ENCODE assay signal across 8 cellular contexts in the genomic region with DNA sequence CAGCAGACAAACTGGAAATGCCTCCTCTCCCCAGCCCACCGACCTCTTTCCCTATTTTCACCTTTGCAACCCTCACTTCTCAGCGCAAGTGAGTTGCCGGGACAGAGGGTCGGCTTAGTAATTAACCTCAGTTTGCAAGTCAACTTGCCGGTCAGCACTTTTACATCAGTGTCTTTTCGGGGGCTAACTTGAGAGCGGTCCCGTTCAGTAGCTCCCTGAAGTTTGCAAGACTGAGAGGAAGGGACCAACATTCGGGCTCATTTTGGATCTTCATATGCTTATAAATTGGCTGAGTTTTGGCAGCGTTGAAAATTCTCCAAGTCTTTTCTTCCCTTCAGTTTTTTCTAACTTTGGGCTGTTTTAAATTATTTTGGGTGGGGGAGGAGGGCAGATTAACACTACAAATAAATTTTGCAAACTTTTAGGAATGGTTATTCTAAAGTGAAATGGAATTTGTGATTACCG. TPM values are rescaled to one million over a fixed set of nuclear protein-coding genes. Genes with fewer than 3 reads are reported as not detected.
DNase-seq lines count a peak whose midpoint lies in the region; ATAC-seq and TF ChIP-seq lines count a peak whose summit lies in the region.

No MANE protein-coding gene starts in this region.

- H3F3A ChIP-seq in neural progenitor cell (ENCODE audit: low read depth), result peaks cover 18% of the 10 kb centered on the region

- H3K9ac ChIP-seq in neural progenitor cell, result peak overlapping the region; percentile 21

- no peaks in the 10 kb centered on the region for H3K9me3 Mint-ChIP-seq in CD4-positive, CD25-positive, alpha-beta regulatory T cell
- no peaks in the 10 kb centered on the region for H3K9me3 Mint-ChIP-seq in neural progenitor cell

- H3K79me2 ChIP-seq in neural progenitor cell (ENCODE audit: low read depth), result peaks cover 36% of the 10 kb centered on the region

- DNase-seq in CD4-positive, CD25-positive, alpha-beta regulatory T cell, result no peak
- no peak for DNase-seq in LNCaP clone FGC (ENCODE audit: low read depth)
- no peak for DNase-seq in effector memory CD4-positive, alpha-beta T cell
- DNase-seq in neural progenitor cell (ENCODE audit: low spot score), result no peak
- no peak for DNase-seq in cortex of kidney (lab: John Stamatoyannopoulos, UW)
- DNase-seq in NCI-H128 (lab: John Stamatoyannopoulos, UW; ENCODE audit: unreplicated experiment), result no peak
- DNase-seq in NCI-H510A treated with DMSO at 0.1 percent for 48 hours (lab: John Stamatoyannopoulos, UW), result no peak

- no peaks in the 10 kb centered on the region for H3K27me3 Mint-ChIP-seq in CD4-positive, CD25-positive, alpha-beta regulatory T cell
- H3K27me3 Mint-ChIP-seq in neural progenitor cell (ENCODE audit: insufficient read depth, low read depth), result peaks cover 6% of the 10 kb centered on the region

- peak overlapping the region; percentile 83 for H3K27ac ChIP-seq in CD4-positive, CD25-positive, alpha-beta regulatory T cell (ENCODE audit: insufficient read depth, low read length, poor library complexity, severe bottlenecking)
- H3K27ac ChIP-seq in effector memory CD4-positive, alpha-beta T cell (ENCODE audit: insufficient read depth, low read length, poor library complexity, severe bottlenecking), result peak overlapping the region; percentile 75
- H3K27ac ChIP-seq in neural progenitor cell, result peak overlapping the region; percentile 86

- no peaks in the 10 kb centered on the region for H4K20me1 ChIP-seq in neural progenitor cell (ENCODE audit: low read depth)

- H3K27ac Mint-ChIP-seq in CD4-positive, CD25-positive, alpha-beta regulatory T cell, result peak overlapping the region; percentile 86 to 92 (median 87)
- H3K27ac Mint-ChIP-seq in neural progenitor cell, result no peak overlapping the region

- H3K4me3 ChIP-seq in CD4-positive, CD25-positive, alpha-beta regulatory T cell (ENCODE audit: low read depth, low read length), result peak overlapping the region; percentile 84
- H3K4me3 ChIP-seq in LNCaP clone FGC (ENCODE audit: low read depth, low read length) (peak overlapping the region; percentile 85), neural progenitor cell (peak overlapping the region; percentile 73)
- H3K4me3 ChIP-seq in effector memory CD4-positive, alpha-beta T cell (ENCODE audit: insufficient read depth, low read depth, low read length, poor library complexity, severe bottlenecking), result peak overlapping the region; percentile 74

- peak overlapping the region; percentile 80 for H3K4me2 ChIP-seq in neural progenitor cell

- no peaks in the 10 kb centered on the region for H3K9me3 ChIP-seq in CD4-positive, CD25-positive, alpha-beta regulatory T cell (ENCODE audit: control insufficient read depth in 2 of 2, low read length in 2 of 2)
- no peaks in the 10 kb centered on the region for H3K9me3 ChIP-seq in effector memory CD4-positive, alpha-beta T cell (ENCODE audit: control insufficient read depth, low read length)
- no peaks in the 10 kb centered on the region for H3K9me3 ChIP-seq in neural progenitor cell (ENCODE audit: low read depth)

- no peaks in the 10 kb centered on the region for H3K36me3 Mint-ChIP-seq in CD4-positive, CD25-positive, alpha-beta regulatory T cell
- H3K36me3 Mint-ChIP-seq in neural progenitor cell, result peaks cover 2% of the 10 kb centered on the region

- H3K4me3 Mint-ChIP-seq in CD4-positive, CD25-positive, alpha-beta regulatory T cell, result peak overlapping the region; percentile 86 to 95 (median 89)
- H3K4me3 Mint-ChIP-seq in neural progenitor cell, result peak overlapping the region; percentile 87

- peaks cover 16 to 28% (median 21%) of the 10 kb centered on the region in 4 donors for H3K4me1 Mint-ChIP-seq in CD4-positive, CD25-positive, alpha-beta regulatory T cell
- H3K4me1 Mint-ChIP-seq in neural progenitor cell, result peaks cover 13% of the 10 kb centered on the region

- peak overlapping the region; percentile 23 for H2AFZ ChIP-seq in neural progenitor cell (replicated peaks)

- no peak for TF ChIP-seq CTCF in LNCaP clone FGC (IDR thresholded peaks at IDR 0.05; ENCODE audit: control insufficient read depth, extremely low read depth, insufficient read depth)
- TF ChIP-seq CTCF in neural progenitor cell (IDR thresholded peaks at IDR 0.05), result no peak

- no peak for ATAC-seq in CD4-positive, CD25-positive, alpha-beta regulatory T cell (ENCODE audit: low read depth in 2 of 2)
- ATAC-seq in HG03439 (IDR thresholded peaks at IDR 0.05; ENCODE audit: unreplicated experiment), result no peak

- peaks cover 2% of the 10 kb centered on the region for H3K36me3 ChIP-seq in CD4-positive, CD25-positive, alpha-beta regulatory T cell (ENCODE audit: control insufficient read depth, insufficient read depth, low read length)
- H3K36me3 ChIP-seq in effector memory CD4-positive, alpha-beta T cell (ENCODE audit: control insufficient read depth, insufficient read depth, low read length), result no peaks in the 10 kb centered on the region
- H3K36me3 ChIP-seq in neural progenitor cell, result no peaks in the 10 kb centered on the region

- H3K4me1 ChIP-seq in CD4-positive, CD25-positive, alpha-beta regulatory T cell (ENCODE audit: control insufficient read depth, insufficient read depth, low read length, poor library complexity, severe bottlenecking), result peaks cover 14% of the 10 kb centered on the region
- H3K4me1 ChIP-seq in effector memory CD4-positive, alpha-beta T cell (ENCODE audit: control insufficient read depth, insufficient read depth, low read length, poor library complexity, severe bottlenecking), result peaks cover 3% of the 10 kb centered on the region
- H3K4me1 ChIP-seq in neural progenitor cell, result peaks cover 8% of the 10 kb centered on the region

- H3K27me3 ChIP-seq in CD4-positive, CD25-positive, alpha-beta regulatory T cell (ENCODE audit: control insufficient read depth, insufficient read depth, low read length), result peaks cover 3% of the 10 kb centered on the region
- H3K27me3 ChIP-seq in effector memory CD4-positive, alpha-beta T cell (replicated peaks; ENCODE audit: control insufficient read depth, insufficient read depth, low read length, poor library complexity, severe bottlenecking), result no peaks in the 10 kb centered on the region
- H3K27me3 ChIP-seq in neural progenitor cell, result no peaks in the 10 kb centered on the region

RNA-seq across cellular contexts. Expression of a gene that starts 0.8 kb away (rescaled TPM):
- 13.3 TPM for total RNA-seq in CD4-positive, CD25-positive, alpha-beta regulatory T cell
- 1 to 10 TPM; 3.1 to 4.6 (median 3.7) TPM for polyA plus RNA-seq in CD4-positive, CD25-positive, alpha-beta regulatory T cell
- 12.0 and 14.3 TPM in 2 replicates for total RNA-seq in neural progenitor cell (ENCODE audit: low replicate concordance)

RNA-seq across cellular contexts. Expression of a gene that starts 17.9 kb away (rescaled TPM):
- 93.6 TPM for total RNA-seq in CD4-positive, CD25-positive, alpha-beta regulatory T cell
- polyA plus RNA-seq in CD4-positive, CD25-positive, alpha-beta regulatory T cell, result 10 to 100 TPM; 14.0 to 20.8 (median 20.0) TPM
- total RNA-seq in neural progenitor cell (ENCODE audit: low replicate concordance), result 20.2 and 31.7 TPM in 2 replicates
